10 cellular contexts compared by ENCODE assay signal in the genomic region with DNA sequence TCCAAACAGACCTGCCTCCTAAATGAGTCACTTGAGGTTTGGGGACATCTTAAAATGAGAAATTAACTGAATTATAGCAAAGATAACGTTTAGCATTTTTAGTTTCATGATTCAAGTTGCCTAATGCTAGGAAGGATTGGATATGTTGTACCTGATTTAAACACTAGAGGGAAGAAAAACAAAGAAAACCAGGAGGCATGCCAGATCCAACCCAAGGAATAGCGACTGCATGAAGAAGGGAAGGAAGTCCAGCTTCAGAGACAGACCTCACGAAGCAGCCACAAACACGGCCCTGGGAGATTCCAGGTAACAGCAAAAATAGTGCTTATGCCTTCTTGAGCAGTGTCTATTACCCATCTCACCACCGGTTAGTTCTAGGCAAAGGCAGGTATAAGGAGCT.
DNase-seq lines count a peak whose midpoint lies in the region; ATAC-seq and TF ChIP-seq lines count a peak whose summit lies in the region.
"Had no signal": no experiment of that assay in that cellular context is flagged by ENCODE, and none has a peak within 500 bp of the region (broad histone marks: within the 10 kb centered on the region; RNA-seq: fewer than 3 reads in every experiment).

No MANE protein-coding gene starts in this region.

- DNase-seq in SIG-M5 treated with dmso at 0.1 percent for 504 hours (lab: John Stamatoyannopoulos, UW; ENCODE audit: unreplicated experiment) (peak; percentile 36), SIG-M5 (lab: John Stamatoyannopoulos, UW) (no peak), ascending aorta (ENCODE audit: low spot score in 2 of 2) (no peak), inferior parietal cortex (ENCODE audit: extremely low spot score) (peak; percentile 44), aorta (no peak), posterior vena cava (ENCODE audit: low spot score) (no peak)
- DNase-seq in CD8-positive, alpha-beta T cell = no peak
- DNase-seq: activated CD8-positive, alpha-beta memory T cell treated with anti-CD3 and anti-CD28 coated beads, Interleukin-2, amount 50 U/mL, for 48 hours; GF-D8 had no signal

- ATAC-seq in aorta (ENCODE audit: low FRiP score) = peak; percentile 72
- no peak for ATAC-seq in HG03439 (IDR thresholded peaks at IDR 0.05; ENCODE audit: unreplicated experiment)
- ATAC-seq in CD8-positive, alpha-beta T cell = no peak

- H3K27me3 Mint-ChIP-seq in CD8-positive, alpha-beta T cell (ENCODE audit: low read depth) = no peaks in the 10 kb centered on the region

- H3K27me3 ChIP-seq in ascending aorta = no peaks in the 10 kb centered on the region
- no peaks in the 10 kb centered on the region for H3K27me3 ChIP-seq in aorta (ENCODE audit: control insufficient read depth in 1 of 2, insufficient read depth in 2 of 2, low read length in 1 of 2)
- no peaks in the 10 kb centered on the region for H3K27me3 ChIP-seq in CD8-positive, alpha-beta T cell (ENCODE audit: insufficient read depth, low read length)

- no peaks in the 10 kb centered on the region for H3K4me1 Mint-ChIP-seq in CD8-positive, alpha-beta T cell (ENCODE audit: low read depth)

- H3K4me3 Mint-ChIP-seq in CD8-positive, alpha-beta T cell = no peak overlapping the region

- 17 to 28% methylated on average over 5 of the region's 5 CpGs for WGBS in aorta, 2 donors

- intact Hi-C loops in ascending aorta (cut with DNase I) (loop anchor here (5.0 kb wide), 1 partner anchor 591 kb away; a partner anchor contains a TSS), aorta (cut with DNase I) (loop anchor here (5.0 to 10.0 kb wide), 3 partner anchors 591 to 903 kb away; a partner anchor contains a TSS), posterior vena cava (cut with DNase I) (no loop called here)
- intact Hi-C loops in CD8-positive, alpha-beta T cell (cut with DNase I, micrococcal nuclease) = no loop called here

- no peak overlapping the region for H3K4me3 ChIP-seq in ascending aorta
- no peak overlapping the region for H3K4me3 ChIP-seq in aorta (ENCODE audit: low read length in 2 of 2)
- H3K4me3 ChIP-seq in CD8-positive, alpha-beta T cell (ENCODE audit: low read depth, low read length) = no peak overlapping the region

- CTCF ChIA-PET in CD8-positive, alpha-beta T cell (lab: Charles Lee) = no interaction called here

- H3K27ac ChIP-seq in ascending aorta (no peak overlapping the region), aorta (ENCODE audit: low read depth in 1 of 2, low read length in 2 of 2) (no peak overlapping the region)
- no peak overlapping the region for H3K27ac ChIP-seq in CD8-positive, alpha-beta T cell (ENCODE audit: low read depth, low read length)

- H3K9me3 ChIP-seq in ascending aorta (no peaks in the 10 kb centered on the region), aorta (ENCODE audit: control insufficient read depth, low read length) (no peaks in the 10 kb centered on the region)
- H3K9me3 ChIP-seq in CD8-positive, alpha-beta T cell (ENCODE audit: low read length) = no peaks in the 10 kb centered on the region

- H3K36me3 ChIP-seq in ascending aorta = no peaks in the 10 kb centered on the region
- no peaks in the 10 kb centered on the region for H3K36me3 ChIP-seq in aorta (ENCODE audit: control insufficient read depth in 1 of 2, insufficient read depth in 2 of 2, low read length in 1 of 2)
- no peaks in the 10 kb centered on the region for H3K36me3 ChIP-seq in CD8-positive, alpha-beta T cell (ENCODE audit: insufficient read depth, low read length)

- H3K36me3 Mint-ChIP-seq in CD8-positive, alpha-beta T cell = no peaks in the 10 kb centered on the region

- H3K4me1 ChIP-seq in ascending aorta (peaks cover 0 to 4% of the 10 kb centered on the region in 2 donors), aorta (ENCODE audit: control insufficient read depth in 1 of 2, insufficient read depth in 2 of 2, low read length in 2 of 2) (peaks cover 0 to 2% of the 10 kb centered on the region in 2 donors)
- H3K4me1 ChIP-seq in CD8-positive, alpha-beta T cell (ENCODE audit: insufficient read depth, low read length) = no peaks in the 10 kb centered on the region

- no peak overlapping the region for H3K27ac Mint-ChIP-seq in CD8-positive, alpha-beta T cell

- H3K9me3 Mint-ChIP-seq in CD8-positive, alpha-beta T cell = peaks cover 5% of the 10 kb centered on the region

- peak; percentile 11 to 63 (median 58) for TF ChIP-seq CTCF in ascending aorta (IDR thresholded peaks at IDR 0.05)
- no peak for TF ChIP-seq CTCF in CD8-positive, alpha-beta T cell (IDR thresholded peaks at IDR 0.05)

- POLR2A ChIA-PET in CD8-positive, alpha-beta T cell (lab: Charles Lee) = no interaction called here

Comparison
In these comparisons a context has a peak if more than half of its experiments do, and no peak if none do; other contexts are left out.
1. DNase-seq: peak in SIG-M5 treated with dmso at 0.1 percent for 504 hours (single experiment) and inferior parietal cortex (single experiment); none in SIG-M5 (single experiment), ascending aorta (0 of 2), aorta (0 of 2), CD8-positive, alpha-beta T cell (0 of 7) and posterior vena cava (single experiment).
2. intact Hi-C loops: an anchor here in ascending aorta (5.0 kb wide) and aorta (5.0 to 10.0 kb wide); none called in CD8-positive, alpha-beta T cell and posterior vena cava.